Comparison of ENCODE assay signal across 7 cellular contexts in the genomic region with DNA sequence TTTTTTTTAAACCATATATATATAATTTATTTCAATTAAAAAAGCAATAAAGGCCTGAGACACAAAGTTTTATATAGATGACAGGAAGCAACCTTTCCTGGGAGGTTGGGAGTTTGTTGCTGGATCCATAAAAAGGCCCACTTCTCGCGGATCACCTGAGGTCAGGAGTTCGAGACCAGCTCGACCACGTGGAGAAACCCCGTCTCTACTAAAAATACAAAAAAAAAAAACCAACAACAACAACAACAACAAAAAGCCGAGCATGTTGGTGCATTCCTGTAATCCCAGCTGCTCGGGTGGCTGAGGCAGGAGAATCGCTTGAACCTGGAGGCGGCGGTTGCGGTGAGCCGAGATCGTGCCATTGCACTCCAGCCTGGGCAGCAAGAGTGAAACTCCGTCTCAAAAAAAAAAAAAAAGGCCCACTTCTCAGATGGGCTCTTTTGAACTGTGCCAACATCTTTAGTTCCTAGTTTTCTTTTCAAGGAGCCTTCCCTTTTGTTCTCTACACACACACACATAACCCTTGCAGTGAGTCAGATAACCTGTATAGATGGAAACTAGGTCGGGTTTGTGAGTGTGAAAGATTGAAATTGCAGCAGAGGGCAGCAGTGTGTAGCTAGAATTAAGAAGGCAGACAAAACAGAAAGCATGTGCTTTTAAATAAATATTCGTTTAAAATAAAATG.
DNase-seq lines count a peak whose midpoint lies in the region; ATAC-seq and TF ChIP-seq lines count a peak whose summit lies in the region.

No MANE protein-coding gene starts in this region.

- ATAC-seq in HG02623 (IDR thresholded peaks at IDR 0.05; ENCODE audit: unreplicated experiment), result peak; percentile 48

- TF ChIP-seq CTCF in GM12873 (IDR thresholded peaks at IDR 0.05; ENCODE audit: insufficient read depth, low read depth, low read length, missing control alignments), result peak; percentile 62

- DNase-seq in NCI-H1436 treated with DMSO at 0.1 percent for 48 hours (lab: John Stamatoyannopoulos, UW) (peak; percentile 32), SW480 (ENCODE audit: low spot score) (peak; percentile 92), brain pericyte (ENCODE audit: low read depth, low spot score) (peak; percentile 36), iris pigment epithelial cell (ENCODE audit: low read depth) (peak; percentile 96)
- DNase-seq in stimulated activated CD4-positive, alpha-beta T cell treated with anti-CD3 and anti-CD28 coated beads, Interleukin-1b, Interleukin-23, amount 100 ng/mL, for 1 hour (ENCODE audit: low read depth in 2 of 2), result peak; percentile 19 to 21

Comparison
In these comparisons a context has a peak if more than half of its experiments do, and no peak if none do; other contexts are left out.
1. Peak in every context shown above with its lines: DNase-seq and ATAC-seq.
2. DNase-seq: peak in every context shown above with its lines; median percentile 96 in iris pigment epithelial cell; 92 in SW480; 36 in brain pericyte; 32 in NCI-H1436 treated with DMSO at 0.1 percent for 48 hours; 20 in stimulated activated CD4-positive, alpha-beta T cell treated with anti-CD3 and anti-CD28 coated beads, Interleukin-1b, Interleukin-23, amount 100 ng/mL, for 1 hour.